Comparison of ENCODE assay signal across 8 cellular contexts in genomic region chr3:101851072-101851471, GRCh38. TPM values are rescaled to one million over a fixed set of nuclear protein-coding genes. Genes with fewer than 3 reads are reported as not detected.
DNase-seq lines count a peak whose midpoint lies in the region; ATAC-seq, FAIRE-seq and TF ChIP-seq lines count a peak whose summit lies in the region.

No MANE protein-coding gene starts in this region.

- intact Hi-C loops in mucosa of descending colon (cut with DNase I, micrococcal nuclease): loop anchor here in 1 of 2 donors (10.0 kb wide), 1 partner anchor 234 kb away; no protein-coding TSS in a partner anchor

- H3K27ac ChIP-seq in A549 (peak overlapping the region; percentile 96 to 98), HUES6 (ENCODE audit: low read depth, low read length) (no peak overlapping the region)

- H3K27me3 ChIP-seq in HUES6 (ENCODE audit: control insufficient read depth, insufficient read depth, low read length) (no peaks in the 10 kb centered on the region), bronchial epithelial cell (ENCODE audit: control insufficient read depth, insufficient read depth, low read length) (no peaks in the 10 kb centered on the region)

- TF ChIP-seq EP300 in A549 (IDR thresholded peaks at IDR 0.05): no peak

- TF ChIP-seq RAD21 in A549 (conservative IDR thresholded peaks at IDR 0.05 in 1 of 2, IDR thresholded peaks at IDR 0.05 in 1 of 2): no peak

- H3K9me3 ChIP-seq in A549 (no peaks in the 10 kb centered on the region), HUES6 (ENCODE audit: control insufficient read depth, insufficient read depth, low read depth, low read length) (no peaks in the 10 kb centered on the region), mucosa of descending colon (no peaks in the 10 kb centered on the region)

- H3K9ac ChIP-seq in HUES6 (ENCODE audit: low read length): no peak overlapping the region

- H3K4me3 ChIP-seq in A549 (peak overlapping the region; percentile 84), HUES6 (ENCODE audit: low read depth, low read length) (peak overlapping the region; percentile 94), bronchial epithelial cell (ENCODE audit: low read depth, low read length) (peak overlapping the region; percentile 92), mucosa of descending colon (peak overlapping the region; percentile 90)

- POLR2A ChIA-PET in A549 (lab: Yijun Ruan, JAX): interaction anchor here (1.1 to 1.5 kb wide), 2 partner anchors 24 to 127 kb away, joined by 3 read pairs; partner anchors contain the start of gene CEP97

- DNase-seq in A549 (ENCODE audit: low read depth in 1 of 2, low spot score in 1 of 2): no peak
- DNase-seq in bronchial epithelial cell (ENCODE audit: low read depth): no peak
- no peak for DNase-seq in mucosa of descending colon
- DNase-seq in globus pallidus (ENCODE audit: low spot score): no peak
- DNase-seq in mucosa of gallbladder (ENCODE audit: low spot score): no peak

- FAIRE-seq in A549 (lab: Jason Lieb, UNC) (no peak), bronchial epithelial cell (lab: Jason Lieb, UNC) (no peak)

- TF ChIP-seq POLR2A in A549 (IDR thresholded peaks at IDR 0.05; ENCODE audit: low read length): no peak

- H3K36me3 ChIP-seq in HUES6 (ENCODE audit: control insufficient read depth, insufficient read depth, low read length) (peaks cover 44% of the 10 kb centered on the region), bronchial epithelial cell (ENCODE audit: control insufficient read depth, insufficient read depth, low read length) (peaks cover 20% of the 10 kb centered on the region), mucosa of descending colon (ENCODE audit: low read depth) (peaks cover 7% of the 10 kb centered on the region)

- H3K4me1 ChIP-seq in A549: peaks cover 54% of the 10 kb centered on the region
- H3K4me1 ChIP-seq in HUES6 (ENCODE audit: control insufficient read depth, insufficient read depth, low read length): peaks cover 20% of the 10 kb centered on the region
- H3K4me1 ChIP-seq in mucosa of descending colon (ENCODE audit: low read depth): peaks cover 53% of the 10 kb centered on the region

- ATAC-seq in A549 (no peak), mucosa of descending colon (no peak), GM21381 (IDR thresholded peaks at IDR 0.05; ENCODE audit: unreplicated experiment) (no peak), GM19328 (IDR thresholded peaks at IDR 0.05; ENCODE audit: unreplicated experiment) (no peak)

- CTCF ChIA-PET in A549 (lab: Yijun Ruan, JAX): interaction anchor here (1.9 to 2.3 kb wide), 3 partner anchors 37 to 378 kb away, joined by 7 to 8 read pairs (median 7); no protein-coding TSS in a partner anchor

- WGBS in A549 (ENCODE audit: missing lambda C conversion rate): 49% methylated on average over 2 of the region's 2 CpGs

- TF ChIP-seq CTCF in A549 (IDR thresholded peaks at IDR 0.05) (no peak), bronchial epithelial cell (IDR thresholded peaks at IDR 0.05; ENCODE audit: insufficient read depth, low read length, severe bottlenecking) (no peak), mucosa of descending colon (IDR thresholded peaks at IDR 0.05) (no peak)

- H3K4me2 ChIP-seq in A549: peak overlapping the region; percentile 90

TF ChIP-seq in A549, 52 proteins besides CTCF, POLR2A, EP300 and RAD21:
- TF ChIP-seq HOXA7 (CRISPR knock-in tag; IDR thresholded peaks at IDR 0.05): 0 out of 2 replicates have a peak, but pooled peaks have one; percentile 61
- TF ChIP-seq ESRRA (IDR thresholded peaks at IDR 0.05; ENCODE audit: borderline replicate concordance, low read length): no peak
TF ChIP-seq in A549: peak in this region for 1.

RNA-seq across cellular contexts. Expression of gene NFKBIZ, which starts 1.8 kb away (rescaled TPM):
- 32.9 and 36.1 TPM in 2 replicates for polyA plus RNA-seq in A549 (2011; rRNA removed)
- polyA plus RNA-seq in A549 (2012; cell fraction: cytosol; rRNA removed): 10.4 and 12.9 TPM in 2 replicates
- 63.5 and 66.0 TPM in 2 replicates for polyA plus RNA-seq in A549 (2012; cell fraction: nucleus; rRNA removed)
- polyA plus RNA-seq in A549 (2017; fragmentation: RNase III; extraction: RNeasy Plus Mini Kit Qiagen cat#74134 plus additional on column Dnase treatment): 14.4 to 19.8 TPM (median 16.6 TPM) in 3 replicates
- 108 and 121 TPM in 2 replicates for polyA minus RNA-seq in A549 (2011; rRNA and poly(A)+ RNA removed)
- 40.3 and 70.3 TPM in 2 replicates for total RNA-seq in bronchial epithelial cell
- total RNA-seq in mucosa of descending colon: 10 to 100 TPM; 85.0 to 97.5 (median 91.5) TPM
- 190 TPM for total RNA-seq in mucosa of gallbladder
